Comparison of ENCODE assay signal across 10 cellular contexts in genomic region chr9:35687972-35688557, GRCh38. TPM values are rescaled to one million over a fixed set of nuclear protein-coding genes. Genes with fewer than 3 reads are reported as not detected.
DNase-seq lines count a peak whose midpoint lies in the region; ATAC-seq and TF ChIP-seq lines count a peak whose summit lies in the region.
"Had no signal": no experiment of that assay in that cellular context is flagged by ENCODE, and none has a peak within 500 bp of the region (broad histone marks: within the 10 kb centered on the region; RNA-seq: fewer than 3 reads in every experiment).

No MANE protein-coding gene starts in this region.

- H3K27me3 ChIP-seq in muscle layer of duodenum (ENCODE audit: low read depth, low read length) = no peaks in the 10 kb centered on the region

- H3K4me1 Mint-ChIP-seq in activated T-cell treated with anti-CD3 and anti-CD28 coated beads, Interleukin-2, amount 50 U/mL, for 24 hours (ENCODE audit: low read depth) = peaks cover 29% of the 10 kb centered on the region
- H3K4me1 Mint-ChIP-seq in activated T-cell treated with anti-CD3 and anti-CD28 coated beads, Interleukin-2, amount 50 U/mL, for 4 hours (ENCODE audit: low read depth) = peaks cover 20% of the 10 kb centered on the region
- peaks cover 29% of the 10 kb centered on the region for H3K4me1 Mint-ChIP-seq in endothelial cell (ENCODE audit: unreplicated experiment)

- no peaks in the 10 kb centered on the region for H3K9me3 Mint-ChIP-seq in activated T-cell treated with anti-CD3 and anti-CD28 coated beads, Interleukin-2, amount 50 U/mL, for 24 hours
- no peaks in the 10 kb centered on the region for H3K9me3 Mint-ChIP-seq in activated T-cell treated with anti-CD3 and anti-CD28 coated beads, Interleukin-2, amount 50 U/mL, for 4 hours
- no peaks in the 10 kb centered on the region for H3K9me3 Mint-ChIP-seq in endothelial cell (ENCODE audit: unreplicated experiment)
- H3K9me3 Mint-ChIP-seq: central memory CD8-positive, alpha-beta T cell had no signal

- H3K4me1 ChIP-seq in muscle layer of duodenum (ENCODE audit: control insufficient read depth in 1 of 2, insufficient read depth in 2 of 2, low read length in 2 of 2) = peaks cover 0 to 29% of the 10 kb centered on the region in 2 donors
- no peaks in the 10 kb centered on the region for H3K4me1 ChIP-seq in urinary bladder (ENCODE audit: insufficient read depth)

- no peak for ATAC-seq in activated T-cell treated with anti-CD3 and anti-CD28 coated beads, Interleukin-2, amount 50 U/mL, for 4 hours
- no peak for ATAC-seq in GM18867 (IDR thresholded peaks at IDR 0.05; ENCODE audit: unreplicated experiment)

- peak overlapping the region; percentile 14 for H3K27ac Mint-ChIP-seq in activated T-cell treated with anti-CD3 and anti-CD28 coated beads, Interleukin-2, amount 50 U/mL, for 24 hours
- no peak overlapping the region for H3K27ac Mint-ChIP-seq in endothelial cell (ENCODE audit: unreplicated experiment)

- H3K36me3 ChIP-seq in muscle layer of duodenum (ENCODE audit: control insufficient read depth in 1 of 2, insufficient read depth in 2 of 2, low read length in 2 of 2) (peaks cover 17 to 43% of the 10 kb centered on the region in 2 donors), urinary bladder (ENCODE audit: insufficient read depth) (no peaks in the 10 kb centered on the region)

- WGBS in urinary bladder = 56% methylated on average over 2 of the region's 2 CpGs

- no peak for TF ChIP-seq CTCF in endothelial cell (IDR thresholded peaks at IDR 0.05; ENCODE audit: unreplicated experiment)

- peak overlapping the region; percentile 94 for H3K27ac ChIP-seq in muscle layer of duodenum (ENCODE audit: low read length)
- H3K27ac ChIP-seq in urinary bladder (ENCODE audit: low read depth) = no peak overlapping the region

- H3K4me3 ChIP-seq in muscle layer of duodenum (ENCODE audit: low read depth in 1 of 2, low read length in 2 of 2) (peak overlapping the region; percentile 71 to 78), urinary bladder (ENCODE audit: low read depth, low read length) (peak overlapping the region; percentile 64)

- H3K36me3 Mint-ChIP-seq in activated T-cell treated with anti-CD3 and anti-CD28 coated beads, Interleukin-2, amount 50 U/mL, for 24 hours (ENCODE audit: low read depth) = no peaks in the 10 kb centered on the region
- no peaks in the 10 kb centered on the region for H3K36me3 Mint-ChIP-seq in activated T-cell treated with anti-CD3 and anti-CD28 coated beads, Interleukin-2, amount 50 U/mL, for 4 hours (ENCODE audit: insufficient read depth)
- peaks cover 24% of the 10 kb centered on the region for H3K36me3 Mint-ChIP-seq in endothelial cell (ENCODE audit: low read depth, unreplicated experiment)

- H3K9me3 ChIP-seq in muscle layer of duodenum (ENCODE audit: control insufficient read depth in 1 of 2, low read length in 2 of 2) = no peaks in the 10 kb centered on the region

- no peaks in the 10 kb centered on the region for H3K27me3 Mint-ChIP-seq in activated T-cell treated with anti-CD3 and anti-CD28 coated beads, Interleukin-2, amount 50 U/mL, for 24 hours
- no peaks in the 10 kb centered on the region for H3K27me3 Mint-ChIP-seq in activated T-cell treated with anti-CD3 and anti-CD28 coated beads, Interleukin-2, amount 50 U/mL, for 4 hours (ENCODE audit: low read depth)
- H3K27me3 Mint-ChIP-seq in endothelial cell (ENCODE audit: unreplicated experiment) = peaks cover 14% of the 10 kb centered on the region
- H3K27me3 Mint-ChIP-seq: central memory CD8-positive, alpha-beta T cell had no signal

- H3K4me3 Mint-ChIP-seq in activated T-cell treated with anti-CD3 and anti-CD28 coated beads, Interleukin-2, amount 50 U/mL, for 24 hours = no peak overlapping the region
- H3K4me3 Mint-ChIP-seq in activated T-cell treated with anti-CD3 and anti-CD28 coated beads, Interleukin-2, amount 50 U/mL, for 4 hours = no peak overlapping the region
- peak overlapping the region; percentile 56 for H3K4me3 Mint-ChIP-seq in endothelial cell (ENCODE audit: unreplicated experiment)

- DNase-seq in activated T-cell treated with anti-CD3 and anti-CD28 coated beads, Interleukin-2, amount 50 U/mL, for 24 hours = no peak
- DNase-seq in activated T-cell treated with anti-CD3 and anti-CD28 coated beads, Interleukin-2, amount 50 U/mL, for 4 hours = no peak
- no peak for DNase-seq in endothelial cell (ENCODE audit: low spot score)
- DNase-seq in T-helper 9 cell = no peak
- DNase-seq in NCI-H128 (lab: John Stamatoyannopoulos, UW; ENCODE audit: unreplicated experiment) = no peak
- DNase-seq: SHP77 treated with DMSO at 0.1 percent for 48 hours had no signal

RNA-seq across cellular contexts. Expression of gene TPM2, which starts 1.7 kb away (rescaled TPM):
- total RNA-seq in activated T-cell treated with anti-CD3 and anti-CD28 coated beads, Interleukin-2, amount 50 U/mL, for 4 hours = 1 to 10 TPM; 1.6 to 2.2 (median 2.2) TPM
- total RNA-seq in endothelial cell (ENCODE audit: unreplicated experiment) = 173 TPM
- 907 TPM for total RNA-seq in urinary bladder
- 7,869 TPM for polyA plus RNA-seq in urinary bladder

RNA-seq across cellular contexts. Expression of gene CA9, which starts 14.3 kb away (rescaled TPM):
- total RNA-seq in activated T-cell treated with anti-CD3 and anti-CD28 coated beads, Interleukin-2, amount 50 U/mL, for 4 hours = under 1 TPM in 2 of 3 donors, not detected in 1; 0.24 to 0.46 TPM
- total RNA-seq in endothelial cell (ENCODE audit: unreplicated experiment) = 1.5 TPM
- 0.37 TPM for total RNA-seq in urinary bladder
- polyA plus RNA-seq in urinary bladder = 1.8 TPM

RNA-seq across cellular contexts. Expression of gene ARHGEF39, which starts 23.1 kb away (rescaled TPM):
- 1 to 10 TPM; 1.1 to 1.2 (median 1.2) TPM for total RNA-seq in activated T-cell treated with anti-CD3 and anti-CD28 coated beads, Interleukin-2, amount 50 U/mL, for 4 hours
- 1.4 TPM for total RNA-seq in endothelial cell (ENCODE audit: unreplicated experiment)
- 4.7 TPM for total RNA-seq in urinary bladder
- 1.1 TPM for polyA plus RNA-seq in urinary bladder

RNA-seq across cellular contexts. Expression of gene CCDC107, which starts 30.0 kb away (rescaled TPM):
- total RNA-seq in activated T-cell treated with anti-CD3 and anti-CD28 coated beads, Interleukin-2, amount 50 U/mL, for 4 hours = 10 to 100 TPM; 11.1 to 12.5 (median 12.0) TPM
- total RNA-seq in endothelial cell (ENCODE audit: unreplicated experiment) (13.5 TPM), urinary bladder (10.7 TPM)
- 71.5 TPM for polyA plus RNA-seq in urinary bladder

RNA-seq across cellular contexts. Expression of gene RMRP, which starts 30.2 kb away (rescaled TPM):
- total RNA-seq in activated T-cell treated with anti-CD3 and anti-CD28 coated beads, Interleukin-2, amount 50 U/mL, for 4 hours = over 10,000 TPM; 12,907 to 15,791 (median 13,372) TPM
- total RNA-seq in endothelial cell (ENCODE audit: unreplicated experiment) (32,961 TPM), urinary bladder (99,097 TPM)
- not detected for polyA plus RNA-seq in urinary bladder

Comparison
In these comparisons a context has a peak if more than half of its experiments do, and no peak if none do; other contexts are left out.
1. RNA of gene TPM2, which starts 1.7 kb away (total RNA-seq): 907 TPM in urinary bladder (single experiment) and 173 TPM in endothelial cell (single experiment); 1.6 to 2.2 TPM in activated T-cell treated with anti-CD3 and anti-CD28 coated beads, Interleukin-2, amount 50 U/mL, for 4 hours; every median in the first group is over 10 times any median in the second.